Comparison of ENCODE assay signal across 1 cellular context in the genomic region with DNA sequence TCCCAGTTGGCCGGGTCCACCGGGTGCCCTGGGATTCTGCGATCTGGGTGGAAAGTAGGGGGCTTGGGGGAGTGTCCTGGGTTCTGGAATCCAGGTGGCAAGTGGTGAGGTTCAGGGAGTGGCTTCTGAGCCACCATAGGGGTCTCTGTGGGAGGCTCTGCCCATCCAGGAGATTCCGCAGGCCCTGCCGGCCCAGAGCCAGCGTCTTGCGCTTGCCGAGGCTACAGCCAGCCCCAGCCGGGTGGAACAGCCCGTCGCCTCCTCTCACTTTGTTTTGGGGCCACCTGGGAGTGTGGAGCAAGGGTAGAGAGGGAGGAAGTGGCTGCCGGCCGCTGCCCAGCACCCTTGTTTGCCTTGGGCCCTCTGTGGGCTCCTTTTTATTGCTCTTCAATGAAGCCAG.
TF ChIP-seq lines count a peak whose summit lies in the region.

No MANE protein-coding gene starts in this region.

TF ChIP-seq in HEK293T, 16 proteins besides CTCF, POLR2A, EP300 and RAD21 (continued from another document):
- no peak for TF ChIP-seq L3MBTL2 (conservative IDR thresholded peaks at IDR 0.05)
- no peak for TF ChIP-seq HDGF (IDR thresholded peaks at IDR 0.05; ENCODE audit: borderline replicate concordance)
TF ChIP-seq in HEK293T: peak in this region for 0.
